13 cellular contexts compared by ENCODE assay signal in genomic region chr13:28637714-28638355, GRCh38. TPM values are rescaled to one million over a fixed set of nuclear protein-coding genes. Genes with fewer than 3 reads are reported as not detected.
DNase-seq lines count a peak whose midpoint lies in the region; ATAC-seq, FAIRE-seq and TF ChIP-seq lines count a peak whose summit lies in the region.
"Had no signal": no experiment of that assay in that cellular context is flagged by ENCODE, and none has a peak within 500 bp of the region (broad histone marks: within the 10 kb centered on the region; RNA-seq: fewer than 3 reads in every experiment).

No MANE protein-coding gene starts in this region.

- no peaks in the 10 kb centered on the region for H3K79me2 ChIP-seq in endothelial cell of umbilical vein (ENCODE audit: control insufficient read depth, insufficient read depth, low read length)

- H3K36me3 Mint-ChIP-seq in activated CD4-positive, alpha-beta T cell treated with anti-CD3 and anti-CD28 coated beads, Interleukin-2, amount 10 ng/mL, durations not matched to agents 7 days and 5 days (ENCODE audit: low read depth) = no peaks in the 10 kb centered on the region
- H3K36me3 Mint-ChIP-seq in activated CD4-positive, alpha-beta T cell treated with anti-CD3 and anti-CD28 coated beads for 36 hours (ENCODE audit: low read depth) = no peaks in the 10 kb centered on the region
- H3K36me3 Mint-ChIP-seq in activated CD4-positive, alpha-beta memory T cell treated with anti-CD3 and anti-CD28 coated beads for 36 hours = no peaks in the 10 kb centered on the region

- H3K4me3 Mint-ChIP-seq in activated CD4-positive, alpha-beta T cell treated with anti-CD3 and anti-CD28 coated beads, Interleukin-2, amount 10 ng/mL, durations not matched to agents 7 days and 5 days = no peak overlapping the region
- H3K4me3 Mint-ChIP-seq in activated CD4-positive, alpha-beta T cell treated with anti-CD3 and anti-CD28 coated beads for 36 hours = no peak overlapping the region
- no peak overlapping the region for H3K4me3 Mint-ChIP-seq in activated CD4-positive, alpha-beta memory T cell treated with anti-CD3 and anti-CD28 coated beads for 36 hours

- H3K4me3 ChIP-seq in endothelial cell of umbilical vein (replicated peaks in 1 of 3; ENCODE audit: insufficient read depth in 1 of 3, low read depth in 1 of 3, low read length in 3 of 3) = no peak overlapping the region

- no peaks in the 10 kb centered on the region for H3K27me3 ChIP-seq in endothelial cell of umbilical vein (ENCODE audit: control insufficient read depth in 2 of 2, insufficient read depth in 2 of 2, low read length in 2 of 2)

- POLR2A ChIA-PET in activated CD4-positive, alpha-beta T cell treated with anti-CD3 and anti-CD28 coated beads, Interleukin-2, amount 10 ng/mL, durations not matched to agents 7 days and 5 days (lab: Charles Lee) = interaction anchor here (0.6 kb wide), 1 partner anchor 312 kb away, joined by 9 read pairs; no protein-coding TSS in a partner anchor
- POLR2A ChIA-PET in activated CD4-positive, alpha-beta T cell treated with anti-CD3 and anti-CD28 coated beads for 36 hours (lab: Charles Lee) = interaction anchor here (0.6 kb wide), 1 partner anchor 113 kb away, joined by 8 read pairs; no protein-coding TSS in a partner anchor
- POLR2A ChIA-PET in endothelial cell of umbilical vein (lab: Charles Lee) = no interaction called here
- POLR2A ChIA-PET in activated CD4-positive, alpha-beta memory T cell treated with anti-CD3 and anti-CD28 coated beads for 36 hours (lab: Charles Lee) = interaction anchor here (0.6 kb wide), 1 partner anchor 18 kb away, joined by 3 read pairs; no protein-coding TSS in a partner anchor

- no peak for DNase-seq in activated CD4-positive, alpha-beta T cell treated with anti-CD3 and anti-CD28 coated beads, Interleukin-2, amount 10 ng/mL, durations not matched to agents 7 days and 5 days
- DNase-seq in activated CD4-positive, alpha-beta T cell treated with anti-CD3 and anti-CD28 coated beads for 36 hours = no peak
- DNase-seq in endothelial cell of umbilical vein (ENCODE audit: low read depth, low spot score) = peak; percentile 41
- DNase-seq in stimulated activated naive CD8-positive, alpha-beta T cell treated with anti-CD3 and anti-CD28 coated beads, Interleukin-15, Interleukin-2, amounts not matched to agents 100 U/mL and 50 U/mL, for 24 hours = no peak
- DNase-seq in activated CD4-positive, alpha-beta memory T cell treated with anti-CD3 and anti-CD28 coated beads for 36 hours = no peak
- no peak for DNase-seq in NCI-H1694 (lab: John Stamatoyannopoulos, UW)
- DNase-seq in NCI-H2081 (lab: John Stamatoyannopoulos, UW) = no peak
- DNase-seq: activated T-cell treated with anti-CD3 and anti-CD28 coated beads for 4 hours, amygdala, kidney glomerular epithelial cell, trophoblast cell had no signal

- TF ChIP-seq CTCF in endothelial cell of umbilical vein (IDR thresholded peaks at IDR 0.05; ENCODE audit: extremely low read depth in 1 of 2, insufficient read depth in 1 of 2, low read depth in 1 of 2, low read length in 2 of 2) = no peak

- no peak for TF ChIP-seq POLR2A in endothelial cell of umbilical vein (IDR thresholded peaks at IDR 0.05; ENCODE audit: low read depth, low read length)

- no peak overlapping the region for H2AFZ ChIP-seq in endothelial cell of umbilical vein (ENCODE audit: low read depth, low read length)

- intact Hi-C loops in activated CD4-positive, alpha-beta T cell treated with anti-CD3 and anti-CD28 coated beads for 36 hours (cut with DNase I, micrococcal nuclease) = loop anchor here (2.0 to 10.0 kb wide), 6 partner anchors 96 to 581 kb away; no protein-coding TSS in a partner anchor
- intact Hi-C loops in endothelial cell of umbilical vein (cut with micrococcal nuclease) = loop anchor here (2.0 to 5.0 kb wide), 3 partner anchors 171 to 501 kb away; partner anchors contain the start of gene PAN3
- intact Hi-C loops in activated CD4-positive, alpha-beta memory T cell treated with anti-CD3 and anti-CD28 coated beads for 36 hours (cut with micrococcal nuclease) = loop anchor here (2.0 to 10.0 kb wide), 3 partner anchors 96 to 583 kb away; no protein-coding TSS in a partner anchor

- H3K4me1 Mint-ChIP-seq in activated CD4-positive, alpha-beta T cell treated with anti-CD3 and anti-CD28 coated beads, Interleukin-2, amount 10 ng/mL, durations not matched to agents 7 days and 5 days = peaks cover 14% of the 10 kb centered on the region
- peaks cover 12% of the 10 kb centered on the region for H3K4me1 Mint-ChIP-seq in activated CD4-positive, alpha-beta T cell treated with anti-CD3 and anti-CD28 coated beads for 36 hours
- H3K4me1 Mint-ChIP-seq in activated CD4-positive, alpha-beta memory T cell treated with anti-CD3 and anti-CD28 coated beads for 36 hours (ENCODE audit: low read depth) = peaks cover 6% of the 10 kb centered on the region

- no TSS peak for BruUV-seq in endothelial cell of umbilical vein (replicated peaks; lab: Mats Ljungman, UMichigan)

- no peak overlapping the region for H3K27ac ChIP-seq in endothelial cell of umbilical vein (ENCODE audit: insufficient read depth, low read depth, low read length)
- H3K27ac ChIP-seq: 22Rv1 had no signal

- H3K9me3 Mint-ChIP-seq in activated CD4-positive, alpha-beta T cell treated with anti-CD3 and anti-CD28 coated beads, Interleukin-2, amount 10 ng/mL, durations not matched to agents 7 days and 5 days = no peaks in the 10 kb centered on the region
- H3K9me3 Mint-ChIP-seq in activated CD4-positive, alpha-beta T cell treated with anti-CD3 and anti-CD28 coated beads for 36 hours (ENCODE audit: low read depth) = no peaks in the 10 kb centered on the region
- no peaks in the 10 kb centered on the region for H3K9me3 Mint-ChIP-seq in activated CD4-positive, alpha-beta memory T cell treated with anti-CD3 and anti-CD28 coated beads for 36 hours

- FAIRE-seq in endothelial cell of umbilical vein (lab: Jason Lieb, UNC) = no peak

- H3K4me1 ChIP-seq in endothelial cell of umbilical vein (ENCODE audit: control insufficient read depth, extremely low read depth, insufficient read depth, low read length) = peaks cover 18% of the 10 kb centered on the region

- H4K20me1 ChIP-seq in endothelial cell of umbilical vein (replicated peaks; ENCODE audit: control insufficient read depth, extremely low read depth, insufficient read depth, low read length) = no peaks in the 10 kb centered on the region

- H3K4me2 ChIP-seq in endothelial cell of umbilical vein (ENCODE audit: insufficient read depth, low read length) = no peak overlapping the region

- H3K36me3 ChIP-seq in endothelial cell of umbilical vein (ENCODE audit: control insufficient read depth in 2 of 2, extremely low read depth in 1 of 2, insufficient read depth in 2 of 2, low read length in 2 of 2) = no peaks in the 10 kb centered on the region

- H3K9me3 ChIP-seq in endothelial cell of umbilical vein (replicated peaks; ENCODE audit: control insufficient read depth, insufficient read depth, low read length) = no peaks in the 10 kb centered on the region

- no peak overlapping the region for H3K9ac ChIP-seq in endothelial cell of umbilical vein (replicated peaks; ENCODE audit: extremely low read depth, insufficient read depth, low read length)

- H3K27ac Mint-ChIP-seq in activated CD4-positive, alpha-beta T cell treated with anti-CD3 and anti-CD28 coated beads, Interleukin-2, amount 10 ng/mL, durations not matched to agents 7 days and 5 days = peak overlapping the region; percentile 69
- no peak overlapping the region for H3K27ac Mint-ChIP-seq in activated CD4-positive, alpha-beta T cell treated with anti-CD3 and anti-CD28 coated beads for 36 hours
- no peak overlapping the region for H3K27ac Mint-ChIP-seq in activated CD4-positive, alpha-beta memory T cell treated with anti-CD3 and anti-CD28 coated beads for 36 hours

- H3K9me1 ChIP-seq in endothelial cell of umbilical vein (replicated peaks; ENCODE audit: control insufficient read depth, extremely low read depth, insufficient read depth, low read length) = no peaks in the 10 kb centered on the region

- dilution Hi-C loops in endothelial cell of umbilical vein (cut with MboI; ENCODE audit: extremely low pct_ligation_motif_present, low sequenced_read_pairs) = no loop called here

- CTCF ChIA-PET in activated CD4-positive, alpha-beta T cell treated with anti-CD3 and anti-CD28 coated beads, Interleukin-2, amount 10 ng/mL, durations not matched to agents 7 days and 5 days (lab: Charles Lee) = interaction anchor here (0.6 to 1.6 kb wide), 7 partner anchors 15 to 230 kb away, joined by 3 to 6 read pairs (median 3); no protein-coding TSS in a partner anchor
- CTCF ChIA-PET in activated CD4-positive, alpha-beta T cell treated with anti-CD3 and anti-CD28 coated beads for 36 hours (lab: Charles Lee) = interaction anchor here (0.6 to 2.1 kb wide), 7 partner anchors 12 to 704 kb away, joined by 3 to 8 read pairs (median 3); partner anchors contain the start of gene POMP
- CTCF ChIA-PET in endothelial cell of umbilical vein (lab: Charles Lee) = interaction anchor here (0.5 to 2.7 kb wide), 14 partner anchors 18 to 808 kb away, joined by 3 to 28 read pairs (median 4); no protein-coding TSS in a partner anchor
- CTCF ChIA-PET in activated CD4-positive, alpha-beta memory T cell treated with anti-CD3 and anti-CD28 coated beads for 36 hours (lab: Charles Lee) = interaction anchor here (0.6 to 1.1 kb wide), 3 partner anchors 11 to 1599 kb away, joined by 3 read pairs; no protein-coding TSS in a partner anchor

- H3K27me3 Mint-ChIP-seq in activated CD4-positive, alpha-beta T cell treated with anti-CD3 and anti-CD28 coated beads, Interleukin-2, amount 10 ng/mL, durations not matched to agents 7 days and 5 days = peaks cover 20% of the 10 kb centered on the region
- peaks cover 16% of the 10 kb centered on the region for H3K27me3 Mint-ChIP-seq in activated CD4-positive, alpha-beta T cell treated with anti-CD3 and anti-CD28 coated beads for 36 hours
- H3K27me3 Mint-ChIP-seq in activated CD4-positive, alpha-beta memory T cell treated with anti-CD3 and anti-CD28 coated beads for 36 hours = peaks cover 24% of the 10 kb centered on the region

- no peak for ATAC-seq in activated CD4-positive, alpha-beta T cell treated with anti-CD3 and anti-CD28 coated beads for 36 hours
- peak; percentile 39 for ATAC-seq in HG03354 (IDR thresholded peaks at IDR 0.05; ENCODE audit: poor library complexity, severe bottlenecking, unreplicated experiment)
- peak; percentile 25 for ATAC-seq in stimulated activated naive CD8-positive, alpha-beta T cell treated with anti-CD3 and anti-CD28 coated beads, Interleukin-15, Interleukin-2, amounts not matched to agents 100 U/mL and 50 U/mL, for 24 hours

RNA-seq across cellular contexts. Expression of gene POMP, which starts 21.1 kb away (rescaled TPM):
- total RNA-seq in activated CD4-positive, alpha-beta T cell treated with anti-CD3 and anti-CD28 coated beads, Interleukin-2, amount 10 ng/mL, durations not matched to agents 7 days and 5 days = 10 to 100 TPM; 66.7 to 67.8 TPM
- 100 to 1,000 TPM; 107 to 132 TPM for total RNA-seq in activated CD4-positive, alpha-beta T cell treated with anti-CD3 and anti-CD28 coated beads for 36 hours
- total RNA-seq in endothelial cell of umbilical vein = 88.9 and 105 TPM in 2 replicates
- polyA plus RNA-seq in endothelial cell of umbilical vein = 18.9 and 27.0 TPM in 2 replicates
- polyA plus RNA-seq in endothelial cell of umbilical vein (2011; cell fraction: cytosol; rRNA removed) = 35.9 and 43.4 TPM in 2 replicates
- 16.1 and 21.2 TPM in 2 replicates for polyA plus RNA-seq in endothelial cell of umbilical vein (2011; cell fraction: nucleus; rRNA removed)
- polyA plus RNA-seq in endothelial cell of umbilical vein (2012) = 147 and 198 TPM in 2 replicates
- 19.4 and 27.4 TPM in 2 replicates for polyA minus RNA-seq in endothelial cell of umbilical vein
- 18.1 TPM for polyA minus RNA-seq in endothelial cell of umbilical vein (2011; cell fraction: cytosol; rRNA and poly(A)+ RNA removed)
- 9.2 and 15.1 TPM in 2 replicates for polyA minus RNA-seq in endothelial cell of umbilical vein (2011; cell fraction: nucleus; rRNA and poly(A)+ RNA removed)
- 100 to 1,000 TPM; 123 to 125 TPM for total RNA-seq in activated CD4-positive, alpha-beta memory T cell treated with anti-CD3 and anti-CD28 coated beads for 36 hours
